8 cellular contexts compared by ENCODE assay signal in the genomic region with DNA sequence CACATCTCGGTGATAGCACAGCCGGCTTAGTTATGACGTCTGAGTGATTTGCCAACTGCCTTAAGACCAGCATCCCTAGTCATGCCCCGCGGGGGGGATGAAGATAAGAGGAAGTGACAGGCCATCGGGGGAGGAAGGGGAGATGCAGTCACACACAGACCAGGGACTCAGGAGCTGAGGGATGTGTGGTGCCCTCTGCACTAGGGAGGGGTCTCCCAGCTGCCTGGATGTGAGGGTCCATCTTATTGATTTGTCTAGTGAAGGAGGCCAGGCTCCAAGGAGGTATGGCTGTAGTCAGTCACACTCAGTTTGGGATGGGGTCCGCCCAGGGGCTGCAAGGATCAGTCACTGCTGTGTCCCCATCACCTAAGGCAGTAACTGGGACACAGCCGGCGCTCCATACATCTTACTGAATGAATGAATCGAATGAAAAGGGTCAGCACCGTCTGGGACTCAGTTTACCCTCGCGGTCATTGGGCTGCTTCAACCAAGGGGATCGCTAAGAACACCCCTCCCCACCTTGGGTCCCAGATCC. TPM values are rescaled to one million over a fixed set of nuclear protein-coding genes. Genes with fewer than 3 reads are reported as not detected.
DNase-seq lines count a peak whose midpoint lies in the region; ATAC-seq and TF ChIP-seq lines count a peak whose summit lies in the region.

No MANE protein-coding gene starts in this region.

- H3K36me3 Mint-ChIP-seq in activated CD8-positive, alpha-beta T cell treated with anti-CD3 and anti-CD28 coated beads, Interleukin-2, amount 10 ng/mL, durations not matched to agents 7 days and 5 days (ENCODE audit: low read depth): no peaks in the 10 kb centered on the region
- H3K36me3 Mint-ChIP-seq in osteocyte (ENCODE audit: unreplicated experiment): no peaks in the 10 kb centered on the region

- no peaks in the 10 kb centered on the region for H4K20me1 ChIP-seq in DND-41 (ENCODE audit: insufficient read depth, low read length)

- no peaks in the 10 kb centered on the region for H3K36me3 ChIP-seq in DND-41 (ENCODE audit: insufficient read depth, low read length)

- peaks cover 23% of the 10 kb centered on the region for H3K4me1 ChIP-seq in DND-41 (ENCODE audit: insufficient read depth, low read length)
- peaks cover 27% of the 10 kb centered on the region for H3K4me1 ChIP-seq in foreskin keratinocyte

- in situ Hi-C loops in GM13976 (cut with MboI; ENCODE audit: low sequenced_read_pairs, unreplicated experiment): no loop called here

- no peaks in the 10 kb centered on the region for H3K79me2 ChIP-seq in DND-41 (ENCODE audit: insufficient read depth, low read length)

- H3K27me3 ChIP-seq in DND-41 (ENCODE audit: insufficient read depth, low read length, poor library complexity) (peaks cover 4% of the 10 kb centered on the region), foreskin keratinocyte (no peaks in the 10 kb centered on the region)

- DNase-seq in DND-41 (no peak), M059J (ENCODE audit: low read depth) (peak; percentile 79), foreskin keratinocyte (peak in 1 of 2 donors; percentile 40), osteocyte (ENCODE audit: extremely low spot score, unreplicated experiment) (no peak), putamen (ENCODE audit: low spot score) (no peak), GM13976 (ENCODE audit: low spot score) (no peak), NCI-H2107 treated with DMSO at 0.1 percent for 48 hours (lab: John Stamatoyannopoulos, UW; ENCODE audit: unreplicated experiment) (no peak)
- peak; percentile 64 for DNase-seq in activated CD8-positive, alpha-beta T cell treated with anti-CD3 and anti-CD28 coated beads, Interleukin-2, amount 10 ng/mL, durations not matched to agents 7 days and 5 days

- H3K9me3 Mint-ChIP-seq in activated CD8-positive, alpha-beta T cell treated with anti-CD3 and anti-CD28 coated beads, Interleukin-2, amount 10 ng/mL, durations not matched to agents 7 days and 5 days (ENCODE audit: insufficient read depth): no peaks in the 10 kb centered on the region
- no peaks in the 10 kb centered on the region for H3K9me3 Mint-ChIP-seq in osteocyte (ENCODE audit: unreplicated experiment)

- POLR2A ChIA-PET in activated CD8-positive, alpha-beta T cell treated with anti-CD3 and anti-CD28 coated beads, Interleukin-2, amount 10 ng/mL, durations not matched to agents 7 days and 5 days (lab: Charles Lee): interaction anchor here (1.3 kb wide), 1 partner anchor 27 kb away, joined by 3 read pairs; no protein-coding TSS in a partner anchor

- H3K4me1 Mint-ChIP-seq in activated CD8-positive, alpha-beta T cell treated with anti-CD3 and anti-CD28 coated beads, Interleukin-2, amount 10 ng/mL, durations not matched to agents 7 days and 5 days (ENCODE audit: low read depth): peaks cover 51% of the 10 kb centered on the region
- H3K4me1 Mint-ChIP-seq in osteocyte (ENCODE audit: unreplicated experiment): peaks cover 28% of the 10 kb centered on the region

- H3K9ac ChIP-seq in DND-41 (ENCODE audit: low read depth, low read length): no peak overlapping the region

- H3K4me2 ChIP-seq in DND-41 (ENCODE audit: insufficient read depth, low read length): 0 out of 2 replicates have a peak overlapping the region, but pooled peaks have one; percentile 16

- H3K4me3 Mint-ChIP-seq in activated CD8-positive, alpha-beta T cell treated with anti-CD3 and anti-CD28 coated beads, Interleukin-2, amount 10 ng/mL, durations not matched to agents 7 days and 5 days: peak overlapping the region; percentile 71
- peak overlapping the region; percentile 77 for H3K4me3 Mint-ChIP-seq in osteocyte (ENCODE audit: unreplicated experiment)

- no peak overlapping the region for H3K4me3 ChIP-seq in DND-41 (ENCODE audit: low read depth in 1 of 2, low read length in 2 of 2)

- no peak for TF ChIP-seq CTCF in DND-41 (IDR thresholded peaks at IDR 0.05; ENCODE audit: borderline replicate concordance, extremely low read depth, low read length, poor library complexity, severe bottlenecking)
- TF ChIP-seq CTCF in foreskin keratinocyte (conservative IDR thresholded peaks at IDR 0.05): no peak
- no peak for TF ChIP-seq CTCF in osteocyte (IDR thresholded peaks at IDR 0.05)
- TF ChIP-seq CTCF in GM13976 (IDR thresholded peaks at IDR 0.05; ENCODE audit: borderline replicate concordance, control extremely low read depth, extremely low read depth, insufficient read depth, missing control alignments): no peak

- H2AFZ ChIP-seq in DND-41 (ENCODE audit: low read depth, low read length): no peak overlapping the region

- CTCF ChIA-PET in activated CD8-positive, alpha-beta T cell treated with anti-CD3 and anti-CD28 coated beads, Interleukin-2, amount 10 ng/mL, durations not matched to agents 7 days and 5 days (lab: Charles Lee): interaction anchor here (9.1 kb wide), 1 partner anchor 33 kb away, joined by 455 read pairs; no protein-coding TSS in a partner anchor

- ATAC-seq in DND-41 (ENCODE audit: insufficient read depth, low read depth): no peak
- ATAC-seq in activated CD8-positive, alpha-beta T cell treated with anti-CD3 and anti-CD28 coated beads, Interleukin-2, amount 10 ng/mL, durations not matched to agents 7 days and 5 days: no peak
- ATAC-seq in foreskin keratinocyte: no peak

- H3K27ac Mint-ChIP-seq in activated CD8-positive, alpha-beta T cell treated with anti-CD3 and anti-CD28 coated beads, Interleukin-2, amount 10 ng/mL, durations not matched to agents 7 days and 5 days: peak overlapping the region; percentile 62
- peak overlapping the region; percentile 100 for H3K27ac Mint-ChIP-seq in osteocyte (ENCODE audit: unreplicated experiment)

- H3K9me3 ChIP-seq in DND-41 (ENCODE audit: insufficient read depth, low read length, severe bottlenecking): no peaks in the 10 kb centered on the region

- no peak overlapping the region for H3K27ac ChIP-seq in DND-41 (ENCODE audit: low read length)
- peak overlapping the region; percentile 63 for H3K27ac ChIP-seq in foreskin keratinocyte

- no peaks in the 10 kb centered on the region for H3K27me3 Mint-ChIP-seq in activated CD8-positive, alpha-beta T cell treated with anti-CD3 and anti-CD28 coated beads, Interleukin-2, amount 10 ng/mL, durations not matched to agents 7 days and 5 days (ENCODE audit: low read depth)
- H3K27me3 Mint-ChIP-seq in osteocyte (ENCODE audit: unreplicated experiment): no peaks in the 10 kb centered on the region

RNA-seq across cellular contexts. Expression of a gene that starts 19.3 kb away (rescaled TPM):
- 78.1 and 87.7 TPM in 2 replicates for total RNA-seq in M059J (2014; rRNA removed; shearing (Covaris generic))
- 10 to 100 TPM; 57.5 to 64.8 TPM for total RNA-seq in activated CD8-positive, alpha-beta T cell treated with anti-CD3 and anti-CD28 coated beads, Interleukin-2, amount 10 ng/mL, durations not matched to agents 7 days and 5 days
- 271 TPM in 2 replicates for total RNA-seq in foreskin keratinocyte
- polyA plus RNA-seq in foreskin keratinocyte: 359 and 380 TPM in 2 replicates
- 96.7 and 117 TPM in 2 replicates for total RNA-seq in osteocyte

RNA-seq across cellular contexts. Expression of a gene that starts 24.8 kb away (rescaled TPM):
- total RNA-seq in M059J (2014; rRNA removed; shearing (Covaris generic)): 4.3 and 5.5 TPM in 2 replicates
- total RNA-seq in activated CD8-positive, alpha-beta T cell treated with anti-CD3 and anti-CD28 coated beads, Interleukin-2, amount 10 ng/mL, durations not matched to agents 7 days and 5 days: 100 to 1,000 TPM; 154 to 172 TPM
- total RNA-seq in foreskin keratinocyte (1.7 and 2.7 TPM in 2 replicates), osteocyte (93.8 and 176 TPM in 2 replicates)
- 0.68 and 1.0 TPM in 2 replicates for polyA plus RNA-seq in foreskin keratinocyte

RNA-seq across cellular contexts. Expression of a gene that starts 36.5 kb away (rescaled TPM):
- total RNA-seq in M059J (2014; rRNA removed; shearing (Covaris generic)): 11.1 and 13.4 TPM in 2 replicates
- 10 to 100 TPM in 1 of 2 experiments, 1 to 10 TPM in 1; 9.5 to 10.6 TPM for total RNA-seq in activated CD8-positive, alpha-beta T cell treated with anti-CD3 and anti-CD28 coated beads, Interleukin-2, amount 10 ng/mL, durations not matched to agents 7 days and 5 days
- total RNA-seq in foreskin keratinocyte: 29.0 and 38.5 TPM in 2 replicates
- 18.3 and 25.4 TPM in 2 replicates for polyA plus RNA-seq in foreskin keratinocyte
- total RNA-seq in osteocyte: 7.6 and 9.1 TPM in 2 replicates

RNA-seq across cellular contexts. Expression of a gene that starts 38.1 kb away (rescaled TPM):
- total RNA-seq in M059J (2014; rRNA removed; shearing (Covaris generic)): 2.9 and 7.4 TPM in 2 replicates
- total RNA-seq in activated CD8-positive, alpha-beta T cell treated with anti-CD3 and anti-CD28 coated beads, Interleukin-2, amount 10 ng/mL, durations not matched to agents 7 days and 5 days: 10 to 100 TPM; 11.8 to 13.4 TPM
- total RNA-seq in foreskin keratinocyte (122 and 144 TPM in 2 replicates), osteocyte (48.7 and 53.5 TPM in 2 replicates)
- 182 and 227 TPM in 2 replicates for polyA plus RNA-seq in foreskin keratinocyte

RNA-seq across cellular contexts. Expression of a gene that starts 53.9 kb away (rescaled TPM):
- 3.5 and 4.2 TPM in 2 replicates for total RNA-seq in M059J (2014; rRNA removed; shearing (Covaris generic))
- 1 to 10 TPM; 2.0 to 3.4 TPM for total RNA-seq in activated CD8-positive, alpha-beta T cell treated with anti-CD3 and anti-CD28 coated beads, Interleukin-2, amount 10 ng/mL, durations not matched to agents 7 days and 5 days
- total RNA-seq in foreskin keratinocyte (11.7 and 12.0 TPM in 2 replicates), osteocyte (15.6 and 15.8 TPM in 2 replicates)
- polyA plus RNA-seq in foreskin keratinocyte: 16.6 and 17.7 TPM in 2 replicates

Comparison
In these comparisons a context has a peak if more than half of its experiments do, and no peak if none do; other contexts are left out.
1. DNase-seq: peak in M059J (single experiment) and activated CD8-positive, alpha-beta T cell treated with anti-CD3 and anti-CD28 coated beads, Interleukin-2, amount 10 ng/mL, durations not matched to agents 7 days and 5 days (single experiment); none in DND-41 (single experiment), osteocyte (single experiment), putamen (single experiment), GM13976 (single experiment) and NCI-H2107 treated with DMSO at 0.1 percent for 48 hours (single experiment).
2. RNA of a gene that starts 24.8 kb away (total RNA-seq): 93.8 to 176 TPM in osteocyte and 154 to 172 TPM in activated CD8-positive, alpha-beta T cell treated with anti-CD3 and anti-CD28 coated beads, Interleukin-2, amount 10 ng/mL, durations not matched to agents 7 days and 5 days; 4.3 to 5.5 TPM in M059J and 1.7 to 2.7 TPM in foreskin keratinocyte; every median in the first group is over 10 times any median in the second.